In the genomic region with DNA sequence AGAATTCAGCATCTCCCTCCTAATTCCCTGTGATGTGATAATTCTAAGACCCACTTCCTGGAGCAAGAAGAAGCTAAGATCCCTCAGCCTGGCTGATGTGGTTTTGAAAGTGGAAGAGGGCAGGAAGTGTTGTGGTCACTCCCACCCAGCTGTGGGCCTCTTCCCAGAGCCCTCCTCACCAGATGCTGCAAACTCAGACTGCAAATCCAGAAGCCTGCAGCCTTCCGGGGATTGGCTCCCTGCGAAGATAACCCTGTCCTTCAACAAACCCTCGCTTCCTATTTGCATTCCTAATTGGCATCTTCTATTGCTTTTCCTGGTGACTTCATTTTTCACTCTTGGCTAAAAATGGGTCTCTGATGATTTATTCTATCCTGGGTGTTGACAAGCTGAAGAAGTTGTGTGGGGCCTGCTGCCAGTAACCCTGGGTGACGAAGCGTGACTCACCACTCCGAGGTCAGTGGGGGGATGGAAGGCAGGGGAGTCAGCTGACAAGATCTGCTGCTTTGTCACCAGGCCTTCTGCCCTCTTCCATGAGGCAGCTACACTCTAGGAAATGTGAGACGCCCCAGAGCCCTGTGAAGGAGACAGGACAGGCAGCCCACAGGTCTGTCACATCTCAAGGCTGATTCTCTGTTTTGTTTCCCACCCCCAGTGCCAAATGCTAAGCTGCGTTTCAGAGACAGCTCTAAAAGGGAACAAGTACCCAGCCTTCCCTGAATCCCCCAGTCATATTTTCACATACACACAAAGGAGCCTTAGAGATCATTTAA, we compare ENCODE assay signal across 8 cellular contexts.
DNase-seq lines count a peak whose midpoint lies in the region; ATAC-seq and TF ChIP-seq lines count a peak whose summit lies in the region.

No MANE protein-coding gene starts in this region.

- H3K4me3 ChIP-seq in right lobe of liver: no peak overlapping the region

- TF ChIP-seq CTCF in 22Rv1 (IDR thresholded peaks at IDR 0.05) (no peak), right lobe of liver (IDR thresholded peaks at IDR 0.05) (no peak)

- H3K27me3 ChIP-seq in right lobe of liver: no peaks in the 10 kb centered on the region

- intact Hi-C loops in dendritic cell treated with granulocyte-macrophage colony-stimulating factor and Interleukin-4, amounts not matched to agents 40 ng/mL and 50 ng/mL, for 4 days (cut with micrococcal nuclease): no loop called here
- intact Hi-C loops in right lobe of liver (cut with DNase I): loop anchor here in 1 of 2 donors (5.0 kb wide), 2 partner anchors 60 to 110 kb away; no protein-coding TSS in a partner anchor

- H3K36me3 ChIP-seq in right lobe of liver: no peaks in the 10 kb centered on the region

- DNase-seq in NCI-H69 (lab: John Stamatoyannopoulos, UW) (peak; percentile 100), right lobe of liver (peak; percentile 92 to 96 (median 95))
- DNase-seq in activated CD4-positive, alpha-beta T cell treated with anti-CD3 and anti-CD28 coated beads, Interleukin-2, amount 50 U/mL, for 4 hours: peak; percentile 76 to 81
- DNase-seq in stimulated activated CD4-positive, alpha-beta T cell treated with anti-CD3 and anti-CD28 coated beads, Interleukin-4, amount 100 ng/mL, for 24 hours: peak; percentile 92

- peak; percentile 46 for TF ChIP-seq POLR2A in right lobe of liver (IDR thresholded peaks at IDR 0.05)

- no peaks in the 10 kb centered on the region for H3K27me3 Mint-ChIP-seq in dendritic cell treated with granulocyte-macrophage colony-stimulating factor and Interleukin-4, amounts not matched to agents 40 ng/mL and 50 ng/mL, for 4 days

- no peaks in the 10 kb centered on the region for H3K36me3 Mint-ChIP-seq in dendritic cell treated with granulocyte-macrophage colony-stimulating factor and Interleukin-4, amounts not matched to agents 40 ng/mL and 50 ng/mL, for 4 days (ENCODE audit: low read depth)

- 6% methylated on average over 6 of the region's 8 CpGs for WGBS in right lobe of liver (ENCODE audit: insufficient coverage, low coverage, low lambda C conversion rate, missing lambda C conversion rate)

- ATAC-seq in GM18870 (IDR thresholded peaks at IDR 0.05; ENCODE audit: unreplicated experiment) (peak; percentile 70), HG03378 (IDR thresholded peaks at IDR 0.05; ENCODE audit: unreplicated experiment) (peak; percentile 70), right lobe of liver (peak; percentile 69 to 79 (median 75))

- peaks cover 52% of the 10 kb centered on the region for H3K4me1 Mint-ChIP-seq in dendritic cell treated with granulocyte-macrophage colony-stimulating factor and Interleukin-4, amounts not matched to agents 40 ng/mL and 50 ng/mL, for 4 days (ENCODE audit: low read depth)

- H3K4me1 ChIP-seq in right lobe of liver: peaks cover 0 to 35% (median 14%) of the 10 kb centered on the region in 4 donors

- no peaks in the 10 kb centered on the region for H3K9me3 ChIP-seq in right lobe of liver

- peaks cover 8% of the 10 kb centered on the region for H3K9me3 Mint-ChIP-seq in dendritic cell treated with granulocyte-macrophage colony-stimulating factor and Interleukin-4, amounts not matched to agents 40 ng/mL and 50 ng/mL, for 4 days

- peak overlapping the region; percentile 50 for H3K4me3 Mint-ChIP-seq in dendritic cell treated with granulocyte-macrophage colony-stimulating factor and Interleukin-4, amounts not matched to agents 40 ng/mL and 50 ng/mL, for 4 days

- H3K27ac ChIP-seq in 22Rv1 (peak overlapping the region; percentile 87), right lobe of liver (peak overlapping the region; percentile 89 to 95 (median 91))

- H3K27ac Mint-ChIP-seq in dendritic cell treated with granulocyte-macrophage colony-stimulating factor and Interleukin-4, amounts not matched to agents 40 ng/mL and 50 ng/mL, for 4 days: peak overlapping the region; percentile 97
